ENCODE assay signal across 1 cellular context in genomic region chr1:1969505-1969900, GRCh38.
TF ChIP-seq lines count a peak whose summit lies in the region.

No MANE protein-coding gene starts in this region.

TF ChIP-seq in HCT116, 20 proteins besides CTCF, POLR2A, EP300 and RAD21:
- no peak for TF ChIP-seq SP1 (IDR thresholded peaks at IDR 0.05; ENCODE audit: low read depth)
- TF ChIP-seq ZFX (IDR thresholded peaks at IDR 0.05): no peak
- no peak for TF ChIP-seq ATF3 (IDR thresholded peaks at IDR 0.05)
